ENCODE assay signal across 26 cellular contexts in the genomic region with DNA sequence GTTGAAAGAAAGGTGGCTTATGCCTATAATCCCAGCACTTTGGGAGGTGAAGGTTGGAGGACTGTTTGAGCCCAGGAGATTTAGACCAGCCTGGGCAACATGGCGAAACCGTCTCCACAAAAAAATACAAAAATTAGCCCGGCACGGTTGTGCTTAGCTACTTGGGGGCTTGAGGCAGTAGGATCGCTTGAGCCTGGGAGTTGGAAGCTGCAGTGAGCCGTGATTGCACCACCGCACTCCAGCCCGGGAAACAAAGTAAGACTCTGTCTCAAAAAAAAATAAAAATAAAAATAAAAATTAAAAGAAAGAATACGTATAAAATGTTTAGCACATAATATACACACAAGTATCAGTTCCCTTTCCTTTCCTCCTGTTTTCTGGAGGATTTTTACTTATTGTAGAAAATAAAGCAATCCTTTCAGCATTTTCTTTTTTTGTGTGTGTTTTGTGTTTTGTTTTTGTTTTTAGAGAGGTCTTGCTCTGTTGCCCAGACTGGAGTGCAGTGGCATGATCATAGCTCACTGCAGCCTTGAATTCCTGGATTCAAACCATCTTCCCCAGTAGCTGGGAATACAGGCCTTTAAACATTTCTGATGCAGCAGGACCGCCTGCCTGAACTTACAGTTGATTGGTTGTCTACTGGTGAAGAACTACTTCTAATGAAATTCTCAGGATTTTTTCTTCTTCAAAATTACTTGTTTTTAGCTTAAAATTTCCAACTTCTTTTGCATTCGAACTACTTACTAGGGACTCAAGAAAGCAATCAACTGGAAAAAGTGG. TPM values are rescaled to one million over a fixed set of nuclear protein-coding genes. Genes with fewer than 3 reads are reported as not detected.
A peak's percentile ranks its signal among the peaks of the same experiment; 100 is the strongest.
DNase-seq lines count a peak whose midpoint lies in the region; ATAC-seq and TF ChIP-seq lines count a peak whose summit lies in the region.
"Had no signal": no experiment of that assay in that cellular context is flagged by ENCODE, and none has a peak within 500 bp of the region (broad histone marks: within the 10 kb centered on the region; RNA-seq: fewer than 3 reads in every experiment).

No MANE protein-coding gene starts in this region.

- H4K20me1 ChIP-seq in osteoblast (ENCODE audit: insufficient read depth, low read length), result peaks cover under 1% of the 10 kb centered on the region

- no peak for TF ChIP-seq POLR2A in body of pancreas (IDR thresholded peaks at IDR 0.05)

- peaks cover 38% of the 10 kb centered on the region for H3K4me1 Mint-ChIP-seq in activated naive CD8-positive, alpha-beta T cell (ENCODE audit: low read depth)
- H3K4me1 Mint-ChIP-seq in activated naive CD8-positive, alpha-beta T cell treated with anti-CD3 and anti-CD28 coated beads for 36 hours, result peaks cover 34% of the 10 kb centered on the region

- H3K36me3 ChIP-seq in SK-N-MC (ENCODE audit: insufficient read depth, low read length) (no peaks in the 10 kb centered on the region), osteoblast (ENCODE audit: insufficient read depth, low read length) (no peaks in the 10 kb centered on the region), body of pancreas (replicated peaks in 1 of 2; ENCODE audit: insufficient read depth in 1 of 2, low read depth in 2 of 2) (no peaks in the 10 kb centered on the region)
- H3K36me3 ChIP-seq: Peyer's patch had no signal

- H3K9me3 Mint-ChIP-seq in activated naive CD8-positive, alpha-beta T cell (ENCODE audit: low read depth), result no peaks in the 10 kb centered on the region
- H3K9me3 Mint-ChIP-seq in activated naive CD8-positive, alpha-beta T cell treated with anti-CD3 and anti-CD28 coated beads for 36 hours, result no peaks in the 10 kb centered on the region
- H3K9me3 Mint-ChIP-seq: CD14-positive monocyte, HFFc6 had no signal

- no peak overlapping the region for H3K4me3 ChIP-seq in SK-N-MC
- no peak overlapping the region for H3K4me3 ChIP-seq in dorsolateral prefrontal cortex
- no peak overlapping the region for H3K4me3 ChIP-seq in osteoblast (ENCODE audit: insufficient read depth, low read length)
- no peak overlapping the region for H3K4me3 ChIP-seq in body of pancreas
- no peak overlapping the region for H3K4me3 ChIP-seq in right cardiac atrium (ENCODE audit: low read length)
- H3K4me3 ChIP-seq: A549, Peyer's patch had no signal

- WGBS in body of pancreas, 2 donors, result 80 to 84% methylated on average over 11 of the region's 11 CpGs
- 83% methylated on average over 11 of the region's 11 CpGs for WGBS in right cardiac atrium

- ATAC-seq in body of pancreas (no peak), right cardiac atrium (no peak)
- ATAC-seq: A549 had no signal

- no peak overlapping the region for H3K4me3 Mint-ChIP-seq in activated naive CD8-positive, alpha-beta T cell
- no peak overlapping the region for H3K4me3 Mint-ChIP-seq in activated naive CD8-positive, alpha-beta T cell treated with anti-CD3 and anti-CD28 coated beads for 36 hours
- H3K4me3 Mint-ChIP-seq: B cell, HFFc6 had no signal

- H3K9me3 ChIP-seq in SK-N-MC (ENCODE audit: low read depth, low read length) (no peaks in the 10 kb centered on the region), osteoblast (ENCODE audit: low read depth, low read length) (no peaks in the 10 kb centered on the region), body of pancreas (no peaks in the 10 kb centered on the region), right cardiac atrium (ENCODE audit: control insufficient read depth, low read length) (no peaks in the 10 kb centered on the region)
- H3K9me3 ChIP-seq: A549, Peyer's patch had no signal

- H3K36me3 Mint-ChIP-seq in activated naive CD8-positive, alpha-beta T cell, result no peaks in the 10 kb centered on the region
- no peaks in the 10 kb centered on the region for H3K36me3 Mint-ChIP-seq in activated naive CD8-positive, alpha-beta T cell treated with anti-CD3 and anti-CD28 coated beads for 36 hours
- H3K36me3 Mint-ChIP-seq: CD14-positive monocyte had no signal

- intact Hi-C loops in dorsolateral prefrontal cortex (cut with DNase I) (loop anchor here in 1 of 2 donors (10.0 kb wide), 1 partner anchor 125 kb away; no protein-coding TSS in a partner anchor), body of pancreas (cut with DNase I) (loop anchor here (10.0 kb wide), 1 partner anchor 165 kb away; no protein-coding TSS in a partner anchor), right cardiac atrium (cut with DNase I) (loop anchor here in 3 of 4 donors (10.0 kb wide), 2 partner anchors 155 to 165 kb away; no protein-coding TSS in a partner anchor)

- TF ChIP-seq CTCF in dorsolateral prefrontal cortex (IDR thresholded peaks at IDR 0.05 in 54 of 56, conservative IDR thresholded peaks at IDR 0.05 in 2 of 56; ENCODE audit: low read depth in 1 of 56, partially characterized antibody in 56 of 56), result no peak
- no peak for TF ChIP-seq CTCF in osteoblast (IDR thresholded peaks at IDR 0.05; ENCODE audit: extremely low read depth, low read depth, low read length)
- no peak for TF ChIP-seq CTCF in body of pancreas (IDR thresholded peaks at IDR 0.05)

- DNase-seq in activated naive CD8-positive, alpha-beta T cell treated with anti-CD3 and anti-CD28 coated beads for 36 hours, result no peak
- no peak for DNase-seq in SK-N-MC (ENCODE audit: low read depth, low spot score)
- no peak for DNase-seq in dorsolateral prefrontal cortex
- peak; percentile 29 for DNase-seq in osteoblast (ENCODE audit: insufficient read length, low spot score, missing footprints)
- DNase-seq in body of pancreas, result no peak
- no peak for DNase-seq in NCI-H748 treated with DMSO at 0.1 percent for 48 hours (lab: John Stamatoyannopoulos, UW)
- no peak for DNase-seq in right cardiac atrium
- DNase-seq: COR-L47; DMS79 treated with DMSO at 0.1 percent for 48 hours; H7; HFFc6; KBM-7; MM.1S; NCI-H1048; NCI-H1436; NCI-H187 treated with DMSO at 0.1 percent for 48 hours; NCI-H2107; NCI-H510A; NCI-H774; NK-92 treated with Interleukin-12 subunit alpha and Interleukin-12 subunit beta, amount 100 ng/mL, for 24 hours; Peyer's patch had no signal

- no peak overlapping the region for H3K4me2 ChIP-seq in osteoblast (ENCODE audit: insufficient read depth, low read length)
- H3K4me2 ChIP-seq: A549 had no signal

- H3K27ac ChIP-seq in SK-N-MC (peak overlapping the region; percentile 29), dorsolateral prefrontal cortex (peak overlapping the region in 41 of 59 donors; percentile 0 to 72 (median 36)), osteoblast (ENCODE audit: low read depth, low read length) (no peak overlapping the region), body of pancreas (no peak overlapping the region), right cardiac atrium (ENCODE audit: low read length) (no peak overlapping the region)
- H3K27ac ChIP-seq: A549, HL-60, Peyer's patch had no signal

- no peaks in the 10 kb centered on the region for H3K27me3 ChIP-seq in dorsolateral prefrontal cortex
- H3K27me3 ChIP-seq in osteoblast (ENCODE audit: insufficient read depth, low read length), result no peaks in the 10 kb centered on the region
- H3K27me3 ChIP-seq in body of pancreas, result no peaks in the 10 kb centered on the region
- H3K27me3 ChIP-seq in right cardiac atrium (ENCODE audit: control insufficient read depth, insufficient read depth), result no peaks in the 10 kb centered on the region
- H3K27me3 ChIP-seq: Peyer's patch had no signal

- H3K4me1 ChIP-seq in osteoblast (ENCODE audit: insufficient read depth, low read length) (peaks cover 9% of the 10 kb centered on the region), body of pancreas (peaks cover 24% of the 10 kb centered on the region), right cardiac atrium (ENCODE audit: control insufficient read depth, insufficient read depth, low read length) (peaks cover under 1% of the 10 kb centered on the region)

- H3K27me3 Mint-ChIP-seq in activated naive CD8-positive, alpha-beta T cell, result no peaks in the 10 kb centered on the region
- no peaks in the 10 kb centered on the region for H3K27me3 Mint-ChIP-seq in activated naive CD8-positive, alpha-beta T cell treated with anti-CD3 and anti-CD28 coated beads for 36 hours
- H3K27me3 Mint-ChIP-seq: B cell had no signal

- peaks cover 17% of the 10 kb centered on the region for H3K79me2 ChIP-seq in osteoblast (ENCODE audit: insufficient read depth, low read length)

- H2AFZ ChIP-seq in osteoblast (ENCODE audit: low read length), result no peak overlapping the region

- peak overlapping the region; percentile 78 for H3K27ac Mint-ChIP-seq in activated naive CD8-positive, alpha-beta T cell
- H3K27ac Mint-ChIP-seq in activated naive CD8-positive, alpha-beta T cell treated with anti-CD3 and anti-CD28 coated beads for 36 hours, result no peak overlapping the region
- H3K27ac Mint-ChIP-seq: B cell, HFFc6 had no signal

- no peak overlapping the region for H3K9ac ChIP-seq in SK-N-MC (ENCODE audit: insufficient read length)

RNA-seq across cellular contexts. Expression of a gene that starts 4.1 kb away (rescaled TPM):
- total RNA-seq in activated naive CD8-positive, alpha-beta T cell treated with anti-CD3 and anti-CD28 coated beads for 36 hours, result 10 to 100 TPM; 17.7 to 19.4 TPM
- total RNA-seq in dorsolateral prefrontal cortex, result 10 to 100 TPM; 34.8 to 59.2 (median 45.9) TPM
- total RNA-seq in osteoblast, result 25.3 and 30.1 TPM in 2 replicates
- 10 to 100 TPM in 1 of 2 donors, 1 to 10 TPM in 1; 9.6 to 11.4 TPM for total RNA-seq in body of pancreas
- 10 to 100 TPM; 23.2 to 29.5 (median 24.0) TPM for total RNA-seq in right cardiac atrium
- 13.1 TPM for polyA plus RNA-seq in right cardiac atrium

RNA-seq across cellular contexts. Expression of a gene that starts 6.6 kb away (rescaled TPM):
- total RNA-seq in activated naive CD8-positive, alpha-beta T cell treated with anti-CD3 and anti-CD28 coated beads for 36 hours, result 100 to 1,000 TPM; 198 TPM
- total RNA-seq in dorsolateral prefrontal cortex (100 to 1,000 TPM in 60 of 120 experiments, 10 to 100 TPM in 60; 53.9 to 197 (median 99.8) TPM), osteoblast (31.8 and 35.9 TPM in 2 replicates), body of pancreas (10 to 100 TPM; 17.1 to 17.9 TPM), right cardiac atrium (10 to 100 TPM; 26.2 to 27.5 (median 26.6) TPM)
- 10.8 TPM for polyA plus RNA-seq in right cardiac atrium

Comparison
In these comparisons a context has a peak if more than half of its experiments do, and no peak if none do; other contexts are left out.
1. H3K27ac ChIP-seq: peak in SK-N-MC (single experiment) and dorsolateral prefrontal cortex (41 of 59); none in osteoblast (single experiment), body of pancreas (0 of 4) and right cardiac atrium (single experiment).